Comparison of ENCODE assay signal across 11 cellular contexts in the genomic region with DNA sequence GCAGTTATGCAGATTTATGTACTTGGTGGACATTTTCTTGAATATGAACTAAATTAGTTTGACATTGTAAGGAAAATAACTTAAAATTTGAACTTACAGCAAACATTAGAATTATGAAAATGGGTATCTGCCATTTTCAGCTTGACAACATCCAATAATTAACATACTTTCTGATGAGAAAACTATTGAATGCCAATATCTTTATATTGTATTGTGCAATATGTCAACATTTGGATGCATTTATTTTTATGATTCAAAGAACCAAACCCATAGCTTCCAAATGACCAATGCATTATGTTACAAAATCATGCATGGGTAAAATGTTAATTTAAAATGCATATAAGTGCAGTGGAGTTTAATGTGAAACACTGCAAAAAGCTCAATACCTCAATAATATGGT.
"Had no signal": no experiment of that assay in that cellular context is flagged by ENCODE, and none has a peak within 500 bp of the region (broad histone marks: within the 10 kb centered on the region; RNA-seq: fewer than 3 reads in every experiment).

No MANE protein-coding gene starts in this region.

- H3K4me3 ChIP-seq: GM23248, GM23338, HAP-1 had no signal

- H3K27ac ChIP-seq: GM23248 had no signal

- H3K36me3 ChIP-seq: HAP-1 had no signal

- H3K9ac ChIP-seq: GM23248 had no signal

- H2AFZ ChIP-seq: GM23248, GM23338 had no signal

- ATAC-seq: GM23338, HCT116 had no signal

- H3K4me1 ChIP-seq: HAP-1 had no signal

- H3K9me3 ChIP-seq: HAP-1 had no signal

- FAIRE-seq: H1, H54 had no signal

- DNase-seq: GM23248, GOT3, H7, H9, HCEC 1CT, HFFc6 had no signal

- H3K4me2 ChIP-seq: GM23338 had no signal
